22 cellular contexts compared by ENCODE assay signal in the genomic region with DNA sequence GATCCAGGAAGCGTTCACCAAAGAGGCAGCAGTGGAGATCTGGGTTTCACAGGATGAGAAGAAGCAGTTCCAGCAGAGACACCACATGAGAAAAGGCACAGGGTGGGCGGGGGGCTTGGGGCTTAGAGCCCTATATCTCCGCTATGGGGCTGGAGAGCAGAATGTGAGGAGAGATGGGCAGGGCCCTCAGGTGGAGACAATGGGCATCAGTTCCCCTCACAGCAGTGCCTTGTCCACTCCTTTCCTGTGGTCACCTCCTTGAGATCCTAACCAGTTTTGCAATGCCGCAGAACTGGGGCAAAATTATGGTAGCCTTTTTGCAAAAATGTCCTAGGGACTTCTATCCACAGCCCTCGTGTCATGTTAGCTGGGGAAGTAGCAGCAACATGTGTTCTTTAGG. TPM values are rescaled to one million over a fixed set of nuclear protein-coding genes. Genes with fewer than 3 reads are reported as not detected.
"Had no signal": no experiment of that assay in that cellular context is flagged by ENCODE, and none has a peak within 500 bp of the region (broad histone marks: within the 10 kb centered on the region; RNA-seq: fewer than 3 reads in every experiment).

No MANE protein-coding gene starts in this region.

- FAIRE-seq: K562, RCC 7860 had no signal

- H3K36me3 ChIP-seq: SJSA1 had no signal

- H3K27ac ChIP-seq: KMS-11, SJSA1, SK-N-MC had no signal

- H3K4me3 ChIP-seq: K562, SJSA1, SK-N-MC had no signal

- ATAC-seq: K562 had no signal

- H3K9me3 Mint-ChIP-seq: IgD-negative memory B cell had no signal

- H3K9ac ChIP-seq: KMS-11 had no signal

- H3K4me1 ChIP-seq: SJSA1 had no signal

- H3K4me3 Mint-ChIP-seq: IgD-negative memory B cell had no signal

- DNase-seq: Kasumi-1, MM.1S, NCI-H1092 treated with DMSO at 0.1 percent for 48 hours, NCI-H1436, NCI-H1694, NCI-H187 treated with DMSO at 0.1 percent for 48 hours, NCI-H2029 treated with DMSO at 0.1 percent for 48 hours, NCI-H2171 treated with DMSO at 0.1 percent for 48 hours, NCI-H446, NCI-H510A, NCI-H524 treated with DMSO at 0.1 percent for 48 hours, NCI-H69, NCI-H774, Right ventricle myocardium superior, RPMI8226, SIG-M5 had no signal

- H3K36me3 Mint-ChIP-seq: IgD-negative memory B cell had no signal

- H3K27ac Mint-ChIP-seq: IgD-negative memory B cell had no signal

- H3K9me3 ChIP-seq: SJSA1 had no signal

- H3K4me2 ChIP-seq: KMS-11 had no signal

RNA-seq across cellular contexts. Expression of gene DHRS2, which starts 27.5 kb away (rescaled TPM):
- total RNA-seq: Right ventricle myocardium superior had no signal
- polyA plus RNA-seq: IgD-negative memory B cell had no signal
